19 cellular contexts compared by ENCODE assay signal in genomic region chr1:47228644-47229030, GRCh38. TPM values are rescaled to one million over a fixed set of nuclear protein-coding genes. Genes with fewer than 3 reads are reported as not detected.
A peak's percentile ranks its signal among the peaks of the same experiment; 100 is the strongest.
DNase-seq lines count a peak whose midpoint lies in the region; ATAC-seq, FAIRE-seq and TF ChIP-seq lines count a peak whose summit lies in the region.
"Had no signal": no experiment of that assay in that cellular context is flagged by ENCODE, and none has a peak within 500 bp of the region (broad histone marks: within the 10 kb centered on the region; RNA-seq: fewer than 3 reads in every experiment).

No MANE protein-coding gene starts in this region.

- 0 out of 2 replicates have a peak overlapping the region, but pooled peaks have one; percentile 6 for H2AFZ ChIP-seq in K562 (ENCODE audit: low read depth, low read length)
- H2AFZ ChIP-seq in osteoblast (ENCODE audit: low read length) = no peak overlapping the region
- H2AFZ ChIP-seq: GM23248 had no signal

- no peaks in the 10 kb centered on the region for H3K36me3 ChIP-seq in ES-I3 (ENCODE audit: insufficient read depth, low read length)
- peaks cover 40% of the 10 kb centered on the region for H3K36me3 ChIP-seq in K562 (ENCODE audit: control insufficient read depth, insufficient read depth, low read length)
- H3K36me3 ChIP-seq in osteoblast (ENCODE audit: insufficient read depth, low read length) = no peaks in the 10 kb centered on the region

- peaks cover 14% of the 10 kb centered on the region; the same call in 1 of the 2 replicates for H4K20me1 ChIP-seq in K562 (replicated peaks; ENCODE audit: control insufficient read depth, insufficient read depth, low read length)
- H4K20me1 ChIP-seq in osteoblast (ENCODE audit: insufficient read depth, low read length) = peaks cover 12% of the 10 kb centered on the region

- H3K4me2 ChIP-seq in K562 (ENCODE audit: insufficient read depth, low read length) = peak overlapping the region; percentile 93
- no peak overlapping the region for H3K4me2 ChIP-seq in osteoblast (ENCODE audit: insufficient read depth, low read length)

- H3K4me3 ChIP-seq in K562 (peak overlapping the region; percentile 62), osteoblast (ENCODE audit: insufficient read depth, low read length) (no peak overlapping the region)
- H3K4me3 ChIP-seq: GM23248 had no signal

- TF ChIP-seq POLR2A in K562 (conservative IDR thresholded peaks at IDR 0.05) = no peak; the same call in 1 of the 2 replicates

- TF ChIP-seq EP300 in K562 (IDR thresholded peaks at IDR 0.05; ENCODE audit: low read length) = no peak

- BruUV-seq in K562 (replicated peaks; lab: Mats Ljungman, UMichigan) = no TSS peak

- FAIRE-seq in K562 (lab: Jason Lieb, UNC) = no peak

- H3K9ac ChIP-seq in ES-I3 (ENCODE audit: low read depth, low read length) (peak overlapping the region; percentile 22; the same call in 1 of the 2 replicates), K562 (ENCODE audit: insufficient read depth in 1 of 2, low read depth in 2 of 2, low read length in 2 of 2) (peak overlapping the region; percentile 98 to 100)
- H3K9ac ChIP-seq: GM23248 had no signal

- peaks cover 16% of the 10 kb centered on the region for H3K9me1 ChIP-seq in K562 (ENCODE audit: control insufficient read depth, insufficient read depth, low read length)

- in situ Hi-C loops in K562 (cut with MboI) = no loop called here

- H3K79me2 ChIP-seq in K562 (ENCODE audit: control insufficient read depth, insufficient read depth, low read length) (peaks cover 82% of the 10 kb centered on the region), osteoblast (ENCODE audit: insufficient read depth, low read length) (no peaks in the 10 kb centered on the region)

- H3K9me3 ChIP-seq in ES-I3 (ENCODE audit: control insufficient read depth, insufficient read depth, low read length) (no peaks in the 10 kb centered on the region), K562 (replicated peaks; ENCODE audit: control insufficient read depth, insufficient read depth, low read depth, low read length) (no peaks in the 10 kb centered on the region), osteoblast (ENCODE audit: low read depth, low read length) (no peaks in the 10 kb centered on the region)

- H3K4me1 ChIP-seq in ES-I3 (ENCODE audit: insufficient read depth, low read length) (peaks cover 10% of the 10 kb centered on the region; the same call in 1 of the 2 replicates), K562 (replicated peaks in 1 of 2; ENCODE audit: control insufficient read depth in 2 of 2, insufficient read depth in 2 of 2, low read length in 2 of 2) (peaks cover 38 to 53% of the 10 kb centered on the region in 2 experiments), osteoblast (ENCODE audit: insufficient read depth, low read length) (no peaks in the 10 kb centered on the region)

- whole genome bisulfite sequencing in K562 (ENCODE audit: insufficient coverage, low coverage, missing lambda C conversion rate) = 1% methylated on average over 11 of the region's 12 CpGs

- no peak for TF ChIP-seq RAD21 in K562 (CRISPR knock-in tag; conservative IDR thresholded peaks at IDR 0.05 in 1 of 2, IDR thresholded peaks at IDR 0.05 in 1 of 2)

- DNase-seq in K562 (ENCODE audit: extremely low read depth in 1 of 4, low spot score in 3 of 4) (peak in 1 of 4 experiments; percentile 39), left ventricle myocardium superior (peak; percentile 50), osteoblast (ENCODE audit: insufficient read length, low spot score, missing footprints) (peak; percentile 69), NCI-H2171 (lab: John Stamatoyannopoulos, UW) (no peak), NCI-H1105 (lab: John Stamatoyannopoulos, UW) (no peak), LoVo (ENCODE audit: low spot score) (no peak)
- DNase-seq: activated CD4-positive, alpha-beta T cell treated with anti-CD3 and anti-CD28 coated beads, Interleukin-2, amount 50 U/mL, for 48 hours; activated T-cell treated with anti-CD3 and anti-CD28 coated beads, Interleukin-2, amount 50 U/mL, for 72 hours; effector CD8-positive, alpha-beta T cell; GM23248; hypothalamus; NCI-H82; stimulated activated naive CD4-positive, alpha-beta T cell treated with Interleukin-2 at 50 U/mL for 16 hours had no signal

- H3K27ac ChIP-seq in K562 (ENCODE audit: extremely low read depth, low read depth, low read length) = peak overlapping the region; percentile 97
- H3K27ac ChIP-seq in osteoblast (ENCODE audit: low read depth, low read length) = no peak overlapping the region
- H3K27ac ChIP-seq: C4-2B, GM23248 had no signal

- intact Hi-C loops in K562 (cut with micrococcal nuclease) (loop anchor here (1.0 to 5.0 kb wide), 3 partner anchors 34 to 86 kb away; partner anchors contain the start of gene STIL), left ventricle myocardium superior (cut with micrococcal nuclease) (no loop called here)

- H3K27me3 ChIP-seq in K562 (ENCODE audit: control insufficient read depth in 2 of 2, insufficient read depth in 2 of 2, low read length in 2 of 2) (no peaks in the 10 kb centered on the region), osteoblast (ENCODE audit: insufficient read depth, low read length) (peaks cover 97% of the 10 kb centered on the region)

- TF ChIP-seq CTCF in K562 (IDR thresholded peaks at IDR 0.05 in 2 of 3, conservative IDR thresholded peaks at IDR 0.05 in 1 of 3; ENCODE audit: insufficient read depth in 2 of 3, low read depth in 1 of 3, low read length in 3 of 3) (no peak), osteoblast (IDR thresholded peaks at IDR 0.05; ENCODE audit: extremely low read depth, low read depth, low read length) (no peak)

- CTCF ChIA-PET in K562 (lab: Yijun Ruan, JAX; ENCODE audit: low intra/inter-chr PET ratio) = no interaction called here

- peak; percentile 4 for ATAC-seq in K562
- peak; percentile 58 for ATAC-seq in left ventricle myocardium superior
- no peak for ATAC-seq in HG02970 (IDR thresholded peaks at IDR 0.05; ENCODE audit: low FRiP score, unreplicated experiment)
- ATAC-seq: activated T-cell treated with anti-CD3 and anti-CD28 coated beads, Interleukin-2, amount 50 U/mL, for 72 hours; natural killer cell treated with Interleukin-12 subunit alpha and Interleukin-12 subunit beta and Interleukin-15 and Interleukin-18, amount 100 ng/mL, for 72 hours had no signal

- POLR2A ChIA-PET in K562 (lab: Yijun Ruan, JAX) = interaction anchor here (0.5 to 5.2 kb wide), 12 partner anchors 8 to 238 kb away, joined by 3 to 80 read pairs (median 3); no protein-coding TSS in a partner anchor

RNA-seq across cellular contexts. Expression of gene TAL1, which starts 3.4 kb away (rescaled TPM):
- 80.8 and 102 TPM in 2 replicates for total RNA-seq in K562 (2011; cell fraction: chromatin; rRNA removed; ENCODE audit: low replicate concordance)
- total RNA-seq in K562 (2011; cell fraction: nucleolus; rRNA removed) = 96.7 and 104 TPM in 2 replicates
- total RNA-seq in K562 (2011; cell fraction: nucleoplasm; rRNA removed) = 105 and 124 TPM in 2 replicates
- total RNA-seq in K562 (2014; rRNA removed) (59.7 and 103 TPM in 2 replicates), K562 (2014; rRNA removed; fragmentation: Illumina TruSeq; extraction: Trizol) (67.6 and 79.8 TPM in 2 replicates), K562 (2015; rRNA removed; fragmentation: Illumina TruSeq; extraction: Trizol) (63.5 and 68.1 TPM in 2 replicates), K562 (2021) (76.5 and 81.3 TPM in 2 replicates), left ventricle myocardium superior (3.7 TPM), osteoblast (not detected in 2 replicates)
- polyA plus RNA-seq in K562 (2011; rRNA removed) (51.1 and 53.3 TPM in 2 replicates), K562 (2014; fragmentation: Illumina TruSeq; extraction: Trizol) (72.3 and 106 TPM in 2 replicates), K562 (2014; fragmentation: Nextera tagmentation; extraction: Ambion mirVana) (10 to 100 TPM; 18.5 to 22.9 TPM), K562 (2014; rRNA removed) (42.7 and 49.5 TPM in 2 replicates)
- polyA plus RNA-seq in K562 (2011; cell fraction: cytosol; rRNA removed) = 34.3 and 44.4 TPM in 2 replicates
- polyA plus RNA-seq in K562 (2011; cell fraction: nucleus; rRNA removed) = 78.7 and 92.4 TPM in 2 replicates
- 53.0 and 55.6 TPM in 2 replicates for polyA plus RNA-seq in K562 (2012)
- polyA minus RNA-seq in K562 (2011; rRNA and poly(A)+ RNA removed) = 55.7 and 60.3 TPM in 2 replicates
- polyA minus RNA-seq in K562 (2011; cell fraction: cytosol; rRNA and poly(A)+ RNA removed) = 37.3 and 64.4 TPM in 2 replicates
- polyA minus RNA-seq in K562 (2011; cell fraction: nucleus; rRNA and poly(A)+ RNA removed) = 55.6 and 91.2 TPM in 2 replicates
- total RNA-seq: GM23248, RPMI7951 had no signal
- polyA plus RNA-seq: GM23248 had no signal

RNA-seq across cellular contexts. Expression of gene PDZK1IP1, which starts 38.8 kb away (rescaled TPM):
- total RNA-seq in K562 (2011; cell fraction: chromatin; rRNA removed; ENCODE audit: low replicate concordance) = 0.74 and 1.0 TPM in 2 replicates
- total RNA-seq in K562 (2011; cell fraction: nucleolus; rRNA removed) = 0.92 and 1.2 TPM in 2 replicates
- total RNA-seq in K562 (2011; cell fraction: nucleoplasm; rRNA removed) = 1.1 and 1.2 TPM in 2 replicates
- total RNA-seq in K562 (2014; rRNA removed) (0.33 and 0.59 TPM in 2 replicates), K562 (2014; rRNA removed; fragmentation: Illumina TruSeq; extraction: Trizol) (not detected in 2 replicates), K562 (2015; rRNA removed; fragmentation: Illumina TruSeq; extraction: Trizol) (not detected in 2 replicates), K562 (2021) (0.33 and 0.49 TPM in 2 replicates), left ventricle myocardium superior (not detected), osteoblast (not detected in 2 replicates)
- polyA plus RNA-seq in K562 (2011; rRNA removed) (0.17 and 0.64 TPM in 2 replicates), K562 (2014; fragmentation: Illumina TruSeq; extraction: Trizol) (0.32 and 0.68 TPM in 2 replicates), K562 (2014; fragmentation: Nextera tagmentation; extraction: Ambion mirVana) (under 1 TPM; 0.45 to 0.55 TPM), K562 (2014; rRNA removed) (0.32 and 0.53 TPM in 2 replicates)
- polyA plus RNA-seq in K562 (2011; cell fraction: cytosol; rRNA removed) = 0.68 and 1.0 TPM in 2 replicates
- polyA plus RNA-seq in K562 (2011; cell fraction: nucleus; rRNA removed) = 0.73 and 1.3 TPM in 2 replicates
- polyA plus RNA-seq in K562 (2012) = 0.48 and 0.66 TPM in 2 replicates
- polyA minus RNA-seq in K562 (2011; rRNA and poly(A)+ RNA removed) = not detected in 2 replicates
- polyA minus RNA-seq in K562 (2011; cell fraction: cytosol; rRNA and poly(A)+ RNA removed) = not detected in 2 replicates
- not detected in 2 replicates for polyA minus RNA-seq in K562 (2011; cell fraction: nucleus; rRNA and poly(A)+ RNA removed)
- total RNA-seq: A673; activated T-cell treated with anti-CD3 and anti-CD28 coated beads, Interleukin-2, amount 50 U/mL, for 72 hours; GM23248; natural killer cell treated with Interleukin-12 subunit alpha and Interleukin-12 subunit beta and Interleukin-15 and Interleukin-18, amount 100 ng/mL, for 72 hours; RPMI7951 had no signal
- polyA plus RNA-seq: GM23248 had no signal

Comparison
In these comparisons a context has a peak if more than half of its experiments do, and no peak if none do; other contexts are left out.
1. DNase-seq: peak in left ventricle myocardium superior (single experiment) and osteoblast (single experiment); none in NCI-H2171 (single experiment), NCI-H1105 (single experiment) and LoVo (single experiment).
2. RNA of gene TAL1, which starts 3.4 kb away (total RNA-seq): 59.7 to 124 TPM in K562; 3.7 TPM in left ventricle myocardium superior (single experiment) and not detected in osteoblast; every median in the first group is over 10 times any median in the second.